Comparison of ENCODE assay signal across 15 cellular contexts in genomic region chr17:31307640-31308039, GRCh38. TPM values are rescaled to one million over a fixed set of nuclear protein-coding genes. Genes with fewer than 3 reads are reported as not detected.
DNase-seq lines count a peak whose midpoint lies in the region; ATAC-seq and TF ChIP-seq lines count a peak whose summit lies in the region.
"Had no signal": no experiment of that assay in that cellular context is flagged by ENCODE, and none has a peak within 500 bp of the region (broad histone marks: within the 10 kb centered on the region; RNA-seq: fewer than 3 reads in every experiment).

No MANE protein-coding gene starts in this region.

- H3K36me3 Mint-ChIP-seq in activated CD4-positive, alpha-beta T cell treated with anti-CD3 and anti-CD28 coated beads for 36 hours (ENCODE audit: low read depth), result peaks cover 42% of the 10 kb centered on the region
- peaks cover 57% of the 10 kb centered on the region for H3K36me3 Mint-ChIP-seq in activated T-helper 17 cell treated with anti-CD3 and anti-CD28 coated beads, Interleukin-2, amount 50 U/mL, for 72 hours (ENCODE audit: low read depth)
- peaks cover 23% of the 10 kb centered on the region for H3K36me3 Mint-ChIP-seq in natural killer cell

- DNase-seq in activated CD4-positive, alpha-beta T cell treated with anti-CD3 and anti-CD28 coated beads for 36 hours, result no peak
- DNase-seq in activated CD4-positive, alpha-beta T cell treated with anti-CD3 and anti-CD28 coated beads, Interleukin-2, amount 50 U/mL, for 4 hours, result no peak
- DNase-seq in HL-60 (ENCODE audit: low read depth in 1 of 2, low spot score in 1 of 2) (no peak), natural killer cell (no peak), DMS 273 (lab: John Stamatoyannopoulos, UW; ENCODE audit: unreplicated experiment) (no peak), glomerular visceral epithelial cell (ENCODE audit: extremely low spot score) (no peak)
- DNase-seq in activated effector memory CD4-positive, alpha-beta T cell treated with Interleukin-2 at 50 U/mL for 16 hours, result no peak
- DNase-seq: brain microvascular endothelial cell, Caco-2, GF-D8, kidney glomerular epithelial cell, NCI-H187 treated with DMSO at 0.1 percent for 48 hours, NCI-H510A treated with DMSO at 0.1 percent for 48 hours had no signal

- intact Hi-C loops in activated CD4-positive, alpha-beta T cell treated with anti-CD3 and anti-CD28 coated beads for 36 hours (cut with DNase I, micrococcal nuclease), result loop anchor here in 1 of 2 experiments (1.0 kb wide), 1 partner anchor 14 kb away; the partner anchor contains the start of gene EVI2A
- intact Hi-C loops in natural killer cell (cut with micrococcal nuclease), result no loop called here

- TF ChIP-seq CTCF in HL-60 (IDR thresholded peaks at IDR 0.05; ENCODE audit: insufficient read depth, low read length) (no peak), natural killer cell (IDR thresholded peaks at IDR 0.05) (no peak)

- peak overlapping the region; percentile 79 for H3K4me3 Mint-ChIP-seq in activated CD4-positive, alpha-beta T cell treated with anti-CD3 and anti-CD28 coated beads for 36 hours
- peak overlapping the region; percentile 75 for H3K4me3 Mint-ChIP-seq in activated T-helper 17 cell treated with anti-CD3 and anti-CD28 coated beads, Interleukin-2, amount 50 U/mL, for 72 hours
- H3K4me3 Mint-ChIP-seq in natural killer cell, result peak overlapping the region; percentile 8

- peak overlapping the region; percentile 91 for H3K27ac ChIP-seq in HL-60 (replicated peaks)
- H3K27ac ChIP-seq: brain microvascular endothelial cell had no signal

- peak; percentile 19 for ATAC-seq in activated CD4-positive, alpha-beta T cell treated with anti-CD3 and anti-CD28 coated beads for 36 hours
- ATAC-seq in activated T-helper 17 cell treated with anti-CD3 and anti-CD28 coated beads, Interleukin-2, amount 50 U/mL, for 72 hours (replicated peaks), result peak; percentile 37
- ATAC-seq in natural killer cell, result no peak

- H3K27ac Mint-ChIP-seq in activated CD4-positive, alpha-beta T cell treated with anti-CD3 and anti-CD28 coated beads for 36 hours, result peak overlapping the region; percentile 96
- peak overlapping the region; percentile 85 for H3K27ac Mint-ChIP-seq in activated T-helper 17 cell treated with anti-CD3 and anti-CD28 coated beads, Interleukin-2, amount 50 U/mL, for 72 hours
- peak overlapping the region; percentile 88 to 89 for H3K27ac Mint-ChIP-seq in natural killer cell
- H3K27ac Mint-ChIP-seq: progenitor cell of endocrine pancreas had no signal

- CTCF ChIA-PET in activated CD4-positive, alpha-beta T cell treated with anti-CD3 and anti-CD28 coated beads for 36 hours (lab: Charles Lee), result interaction anchor here (3.2 kb wide), 1 partner anchor 11 kb away, joined by 15 read pairs; no protein-coding TSS in a partner anchor

- peaks cover 66% of the 10 kb centered on the region for H3K4me1 Mint-ChIP-seq in activated CD4-positive, alpha-beta T cell treated with anti-CD3 and anti-CD28 coated beads for 36 hours
- H3K4me1 Mint-ChIP-seq in activated T-helper 17 cell treated with anti-CD3 and anti-CD28 coated beads, Interleukin-2, amount 50 U/mL, for 72 hours, result peaks cover 35% of the 10 kb centered on the region
- H3K4me1 Mint-ChIP-seq in natural killer cell, result peaks cover 67 to 80% of the 10 kb centered on the region in 2 donors

- no peak overlapping the region; the same call in 1 of the 2 replicates for H3K4me3 ChIP-seq in HL-60 (replicated peaks; ENCODE audit: insufficient read depth, low read length)

- POLR2A ChIA-PET in activated CD4-positive, alpha-beta T cell treated with anti-CD3 and anti-CD28 coated beads for 36 hours (lab: Charles Lee), result no interaction called here

- H3K9me3 Mint-ChIP-seq in activated CD4-positive, alpha-beta T cell treated with anti-CD3 and anti-CD28 coated beads for 36 hours (ENCODE audit: low read depth), result peaks cover 9% of the 10 kb centered on the region
- H3K9me3 Mint-ChIP-seq in activated T-helper 17 cell treated with anti-CD3 and anti-CD28 coated beads, Interleukin-2, amount 50 U/mL, for 72 hours, result no peaks in the 10 kb centered on the region
- no peaks in the 10 kb centered on the region for H3K9me3 Mint-ChIP-seq in natural killer cell

- no peaks in the 10 kb centered on the region for H3K27me3 Mint-ChIP-seq in activated CD4-positive, alpha-beta T cell treated with anti-CD3 and anti-CD28 coated beads for 36 hours
- no peaks in the 10 kb centered on the region for H3K27me3 Mint-ChIP-seq in activated T-helper 17 cell treated with anti-CD3 and anti-CD28 coated beads, Interleukin-2, amount 50 U/mL, for 72 hours
- H3K27me3 Mint-ChIP-seq in natural killer cell (ENCODE audit: low read depth in 2 of 2), result no peaks in the 10 kb centered on the region
- H3K27me3 Mint-ChIP-seq: progenitor cell of endocrine pancreas had no signal

- H3K27me3 ChIP-seq in HL-60 (ENCODE audit: insufficient read depth, poor library complexity, severe bottlenecking), result no peaks in the 10 kb centered on the region
- H3K27me3 ChIP-seq: brain microvascular endothelial cell had no signal

RNA-seq across cellular contexts. Expression of gene EVI2B, which starts 6.2 kb away (rescaled TPM):
- total RNA-seq in activated CD4-positive, alpha-beta T cell treated with anti-CD3 and anti-CD28 coated beads for 36 hours, result 10 to 100 TPM; 10.3 to 14.8 TPM
- total RNA-seq in activated T-helper 17 cell treated with anti-CD3 and anti-CD28 coated beads, Interleukin-2, amount 50 U/mL, for 72 hours, result 10 to 100 TPM; 18.5 to 20.7 TPM
- total RNA-seq in natural killer cell, result 100 to 1,000 TPM in 1 of 3 donors, 10 to 100 TPM in 2; 89.6 to 103 (median 98.9) TPM
- total RNA-seq: Caco-2, progenitor cell of endocrine pancreas had no signal

RNA-seq across cellular contexts. Expression of gene OMG, which starts 10.6 kb away (rescaled TPM):
- total RNA-seq in activated CD4-positive, alpha-beta T cell treated with anti-CD3 and anti-CD28 coated beads for 36 hours, result under 1 TPM; 0.23 to 0.25 TPM
- total RNA-seq in activated T-helper 17 cell treated with anti-CD3 and anti-CD28 coated beads, Interleukin-2, amount 50 U/mL, for 72 hours, result under 1 TPM; 0.26 to 0.42 TPM
- 1 to 10 TPM in 2 of 3 donors, under 1 TPM in 1; 0.96 to 2.8 (median 1.3) TPM for total RNA-seq in natural killer cell
- total RNA-seq: Caco-2, progenitor cell of endocrine pancreas had no signal

RNA-seq across cellular contexts. Expression of gene EVI2A, which starts 13.8 kb away (rescaled TPM):
- total RNA-seq in activated CD4-positive, alpha-beta T cell treated with anti-CD3 and anti-CD28 coated beads for 36 hours, result 10 to 100 TPM; 16.9 to 18.2 TPM
- 10 to 100 TPM; 11.7 to 21.8 TPM for total RNA-seq in activated T-helper 17 cell treated with anti-CD3 and anti-CD28 coated beads, Interleukin-2, amount 50 U/mL, for 72 hours
- 10 to 100 TPM; 20.9 to 33.0 (median 32.4) TPM for total RNA-seq in natural killer cell
- total RNA-seq: Caco-2, progenitor cell of endocrine pancreas had no signal

Comparison
In these comparisons a context has a peak if more than half of its experiments do, and no peak if none do; other contexts are left out.
1. ATAC-seq: peak in activated CD4-positive, alpha-beta T cell treated with anti-CD3 and anti-CD28 coated beads for 36 hours (single experiment) and activated T-helper 17 cell treated with anti-CD3 and anti-CD28 coated beads, Interleukin-2, amount 50 U/mL, for 72 hours (single experiment); none in natural killer cell (0 of 3).
2. H3K4me3 Mint-ChIP-seq: peak in every context shown above with its lines; median percentile 79 in activated CD4-positive, alpha-beta T cell treated with anti-CD3 and anti-CD28 coated beads for 36 hours; 75 in activated T-helper 17 cell treated with anti-CD3 and anti-CD28 coated beads, Interleukin-2, amount 50 U/mL, for 72 hours; 8 in natural killer cell.
3. RNA of gene EVI2B, which starts 6.2 kb away (total RNA-seq): 89.6 to 103 TPM in natural killer cell; 18.5 to 20.7 TPM in activated T-helper 17 cell treated with anti-CD3 and anti-CD28 coated beads, Interleukin-2, amount 50 U/mL, for 72 hours and 10.3 to 14.8 TPM in activated CD4-positive, alpha-beta T cell treated with anti-CD3 and anti-CD28 coated beads for 36 hours; every median in the first group is over 4 times any median in the second.
4. Peak in every context shown above with its lines, with median percentiles within 50 percentile points of each other: H3K27ac Mint-ChIP-seq.